ENCODE assay signal across 22 cellular contexts in genomic region chr4:137420901-137421384, GRCh38.
"Had no signal": no experiment of that assay in that cellular context is flagged by ENCODE, and none has a peak within 500 bp of the region (broad histone marks: within the 10 kb centered on the region; RNA-seq: fewer than 3 reads in every experiment).

No MANE protein-coding gene starts in this region.

- H3K36me3 Mint-ChIP-seq: activated CD4-positive, alpha-beta memory T cell treated with anti-CD3 and anti-CD28 coated beads for 36 hours; activated naive CD8-positive, alpha-beta T cell treated with anti-CD3 and anti-CD28 coated beads, Interleukin-2, amount 10 ng/mL, durations not matched to agents 7 days and 5 days; naive B cell had no signal

- H3K4me3 Mint-ChIP-seq: activated CD4-positive, alpha-beta memory T cell treated with anti-CD3 and anti-CD28 coated beads for 36 hours; activated CD4-positive, alpha-beta T cell treated with anti-CD3 and anti-CD28 coated beads for 36 hours; activated naive CD8-positive, alpha-beta T cell treated with anti-CD3 and anti-CD28 coated beads, Interleukin-2, amount 10 ng/mL, durations not matched to agents 7 days and 5 days; naive B cell; neural crest cell; stimulated activated naive CD8-positive, alpha-beta T cell treated with anti-CD3 and anti-CD28 coated beads, Interleukin-15, Interleukin-2, amounts not matched to agents 100 ng/mL and 50 ng/mL, for 24 hours had no signal

- DNase-seq: activated CD4-positive, alpha-beta memory T cell treated with anti-CD3 and anti-CD28 coated beads for 36 hours; activated CD4-positive, alpha-beta T cell treated with anti-CD3 and anti-CD28 coated beads for 36 hours; activated naive CD4-positive, alpha-beta T cell treated with Interleukin-2 at 50 U/mL for 16 hours; activated naive CD8-positive, alpha-beta T cell treated with anti-CD3 and anti-CD28 coated beads, Interleukin-2, amount 10 ng/mL, durations not matched to agents 7 days and 5 days; amygdala; body of pancreas; foreskin keratinocyte; hippocampal formation; kidney glomerular epithelial cell; left ventricle myocardium superior; mucosa of descending colon; naive B cell; stimulated activated CD4-positive, alpha-beta T cell treated with anti-CD3 and anti-CD28 coated beads, Interleukin-2, amount 100 ng/mL, for 24 hours; SW 1271; T-helper 2 cell; WERI-Rb-1 had no signal

- H3K4me1 Mint-ChIP-seq: activated CD4-positive, alpha-beta T cell treated with anti-CD3 and anti-CD28 coated beads for 36 hours; activated naive CD8-positive, alpha-beta T cell treated with anti-CD3 and anti-CD28 coated beads, Interleukin-2, amount 10 ng/mL, durations not matched to agents 7 days and 5 days; naive B cell; neural crest cell had no signal

- ATAC-seq: activated CD4-positive, alpha-beta T cell treated with anti-CD3 and anti-CD28 coated beads for 36 hours; body of pancreas; foreskin keratinocyte; left ventricle myocardium superior; mucosa of descending colon had no signal

- H3K9me3 ChIP-seq: body of pancreas, prostate gland, right atrium auricular region had no signal

- H3K4me3 ChIP-seq: body of pancreas, mucosa of descending colon, prostate gland, right atrium auricular region, upper lobe of left lung had no signal

- H3K36me3 ChIP-seq: prostate gland, right atrium auricular region, upper lobe of left lung, WERI-Rb-1 had no signal

- H3K27me3 Mint-ChIP-seq: activated CD4-positive, alpha-beta memory T cell treated with anti-CD3 and anti-CD28 coated beads for 36 hours; activated CD4-positive, alpha-beta T cell treated with anti-CD3 and anti-CD28 coated beads for 36 hours; activated naive CD8-positive, alpha-beta T cell treated with anti-CD3 and anti-CD28 coated beads, Interleukin-2, amount 10 ng/mL, durations not matched to agents 7 days and 5 days; naive B cell; stimulated activated naive CD8-positive, alpha-beta T cell treated with anti-CD3 and anti-CD28 coated beads, Interleukin-15, Interleukin-2, amounts not matched to agents 100 ng/mL and 50 ng/mL, for 24 hours had no signal

- H3K9me3 Mint-ChIP-seq: stimulated activated naive CD8-positive, alpha-beta T cell treated with anti-CD3 and anti-CD28 coated beads, Interleukin-15, Interleukin-2, amounts not matched to agents 100 ng/mL and 50 ng/mL, for 24 hours had no signal

- H3K27ac Mint-ChIP-seq: activated CD4-positive, alpha-beta memory T cell treated with anti-CD3 and anti-CD28 coated beads for 36 hours; activated CD4-positive, alpha-beta T cell treated with anti-CD3 and anti-CD28 coated beads for 36 hours; activated naive CD8-positive, alpha-beta T cell treated with anti-CD3 and anti-CD28 coated beads, Interleukin-2, amount 10 ng/mL, durations not matched to agents 7 days and 5 days; naive B cell; stimulated activated naive CD8-positive, alpha-beta T cell treated with anti-CD3 and anti-CD28 coated beads, Interleukin-15, Interleukin-2, amounts not matched to agents 100 ng/mL and 50 ng/mL, for 24 hours had no signal

- H3K4me1 ChIP-seq: body of pancreas, foreskin keratinocyte, prostate gland, right atrium auricular region, upper lobe of left lung had no signal

- H3K27ac ChIP-seq: body of pancreas, epithelial cell of prostate, foreskin keratinocyte, prostate gland, right atrium auricular region, upper lobe of left lung, WERI-Rb-1 had no signal

- H3K27me3 ChIP-seq: body of pancreas, foreskin keratinocyte, right atrium auricular region, upper lobe of left lung had no signal
